In the genomic region with DNA sequence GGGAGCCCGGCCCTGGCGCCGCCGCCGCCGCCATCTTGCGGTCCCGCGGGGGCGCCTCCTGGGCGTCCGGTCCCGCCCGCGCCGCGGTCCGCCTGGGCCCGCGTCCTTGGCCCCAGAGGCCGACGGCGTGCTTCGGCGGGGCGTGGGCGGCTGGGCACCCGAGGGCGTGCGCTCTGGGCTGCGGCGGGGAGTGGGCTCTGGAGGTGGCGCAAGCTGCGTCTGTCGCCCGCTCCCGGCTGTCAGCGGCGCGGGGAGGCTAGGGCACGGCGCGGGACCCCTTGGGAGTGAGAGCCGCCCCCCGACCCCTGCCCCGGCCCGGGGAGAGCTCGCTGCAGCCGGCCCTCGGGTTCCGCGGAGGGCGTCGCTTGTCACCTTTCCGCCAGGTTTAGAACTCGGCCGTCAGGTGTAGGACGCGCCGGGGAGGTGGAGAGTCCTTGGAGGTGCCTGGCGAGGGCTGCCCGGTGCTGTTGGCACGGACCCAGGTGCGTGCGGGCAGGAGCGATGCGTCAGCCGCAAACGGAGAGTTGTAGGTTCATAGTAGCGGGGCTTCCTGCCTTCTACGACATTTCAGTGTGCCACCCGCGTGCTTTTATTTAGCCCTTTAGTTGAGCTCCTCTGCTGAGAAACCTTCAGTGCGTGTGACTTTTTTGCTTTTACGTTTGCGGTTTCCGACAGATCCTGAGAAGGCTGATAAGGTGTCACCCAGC, we compare ENCODE assay signal across 8 cellular contexts. TPM values are rescaled to one million over a fixed set of nuclear protein-coding genes. Genes with fewer than 3 reads are reported as not detected.
A peak's percentile ranks its signal among the peaks of the same experiment; 100 is the strongest.
DNase-seq lines count a peak whose midpoint lies in the region; ATAC-seq and TF ChIP-seq lines count a peak whose summit lies in the region.

No MANE protein-coding gene starts in this region.

- POLR2A ChIA-PET in CD4-positive, alpha-beta memory T cell (lab: Charles Lee; ENCODE audit: partially characterized antibody): interaction anchor here (0.7 to 3.7 kb wide), 7 partner anchors 8 to 1994 kb away, joined by 3 to 27 read pairs (median 5); partner anchors contain the start of genes ANKRD12 and NAPG

- H3K4me1 ChIP-seq in CD4-positive, alpha-beta memory T cell (ENCODE audit: insufficient read depth, low read length): peaks cover 52% of the 10 kb centered on the region
- peaks cover 15% of the 10 kb centered on the region for H3K4me1 ChIP-seq in thymus (ENCODE audit: control insufficient read depth, insufficient read depth, low read length)

- peaks cover 19 to 32% (median 25%) of the 10 kb centered on the region in 4 donors for H3K4me1 Mint-ChIP-seq in CD4-positive, alpha-beta memory T cell
- H3K4me1 Mint-ChIP-seq in osteocyte (ENCODE audit: unreplicated experiment): peaks cover 24% of the 10 kb centered on the region

- peak overlapping the region; percentile 97 for H3K27ac ChIP-seq in CD4-positive, alpha-beta memory T cell (ENCODE audit: low read depth, low read length)
- H3K27ac ChIP-seq in thymus (ENCODE audit: low read depth): peak overlapping the region; percentile 99

- no peak for TF ChIP-seq CTCF in osteocyte (IDR thresholded peaks at IDR 0.05)

- H3K36me3 Mint-ChIP-seq in CD4-positive, alpha-beta memory T cell: peaks cover 0 to 9% of the 10 kb centered on the region in 2 donors
- no peaks in the 10 kb centered on the region for H3K36me3 Mint-ChIP-seq in osteocyte (ENCODE audit: unreplicated experiment)

- no peaks in the 10 kb centered on the region for H3K27me3 ChIP-seq in CD4-positive, alpha-beta memory T cell (ENCODE audit: insufficient read depth, low read length)
- no peaks in the 10 kb centered on the region for H3K27me3 ChIP-seq in thymus (ENCODE audit: control insufficient read depth, insufficient read depth)

- peak overlapping the region; percentile 26 to 79 for H3K4me3 ChIP-seq in CD4-positive, alpha-beta memory T cell (ENCODE audit: low read length in 2 of 2)
- H3K4me3 ChIP-seq in thymus (ENCODE audit: low read length): peak overlapping the region; percentile 96

- peak overlapping the region; percentile 85 to 94 (median 92) for H3K4me3 Mint-ChIP-seq in CD4-positive, alpha-beta memory T cell
- peak overlapping the region; percentile 79 for H3K4me3 Mint-ChIP-seq in osteocyte (ENCODE audit: unreplicated experiment)

- peak overlapping the region; percentile 92 to 96 (median 95) for H3K27ac Mint-ChIP-seq in CD4-positive, alpha-beta memory T cell
- peak overlapping the region; percentile 85 for H3K27ac Mint-ChIP-seq in osteocyte (ENCODE audit: unreplicated experiment)

- peak; percentile 76 to 93 (median 79) for DNase-seq in CD4-positive, alpha-beta memory T cell
- DNase-seq in HPDE6-E6E7 (ENCODE audit: extremely low spot score) (peak; percentile 59), SHP77 (lab: John Stamatoyannopoulos, UW) (peak; percentile 7 to 39), activated gamma-delta T cell treated with Interleukin-2 at 50 U/mL for 16 hours (peak; percentile 72), globus pallidus (ENCODE audit: low spot score) (peak; percentile 52), osteocyte (ENCODE audit: extremely low spot score, unreplicated experiment) (peak; percentile 89)

- ATAC-seq in GM19463 (IDR thresholded peaks at IDR 0.05; ENCODE audit: unreplicated experiment): peak; percentile 28

- WGBS in thymus: under 1% methylated on average over 77 of the region's 77 CpGs

- H3K36me3 ChIP-seq in CD4-positive, alpha-beta memory T cell (ENCODE audit: insufficient read depth, low read length): no peaks in the 10 kb centered on the region
- no peaks in the 10 kb centered on the region for H3K36me3 ChIP-seq in thymus (ENCODE audit: control insufficient read depth, insufficient read depth)

- no peaks in the 10 kb centered on the region for H3K9me3 ChIP-seq in CD4-positive, alpha-beta memory T cell (ENCODE audit: control insufficient read depth in 1 of 2, low read length in 2 of 2)
- H3K9me3 ChIP-seq in thymus (ENCODE audit: control insufficient read depth): no peaks in the 10 kb centered on the region

- CTCF ChIA-PET in CD4-positive, alpha-beta memory T cell (lab: Charles Lee; ENCODE audit: partially characterized antibody): interaction anchor here (0.9 to 1.5 kb wide), 3 partner anchors 12 to 302 kb away, joined by 4 to 5 read pairs (median 4); no protein-coding TSS in a partner anchor

- intact Hi-C loops in CD4-positive, alpha-beta memory T cell (cut with micrococcal nuclease): loop anchor here (2.0 to 5.0 kb wide), 3 partner anchors 580 to 1938 kb away; partner anchors contain the start of genes ANKRD12, CHMP1B and TWSG1

- no peaks in the 10 kb centered on the region for H3K27me3 Mint-ChIP-seq in CD4-positive, alpha-beta memory T cell
- no peaks in the 10 kb centered on the region for H3K27me3 Mint-ChIP-seq in osteocyte (ENCODE audit: unreplicated experiment)

- H3K9me3 Mint-ChIP-seq in CD4-positive, alpha-beta memory T cell: peaks cover 0 to 2% (median 0%) of the 10 kb centered on the region in 8 donors
- no peaks in the 10 kb centered on the region for H3K9me3 Mint-ChIP-seq in osteocyte (ENCODE audit: unreplicated experiment)

RNA-seq across cellular contexts. Expression of gene VAPA, which starts 0.9 kb away (rescaled TPM):
- total RNA-seq in CD4-positive, alpha-beta memory T cell: 100 to 1,000 TPM; 113 to 116 TPM
- polyA plus RNA-seq in CD4-positive, alpha-beta memory T cell: 100 to 1,000 TPM; 206 to 280 TPM
- total RNA-seq in osteocyte: 157 and 163 TPM in 2 replicates
- 158 TPM for polyA plus RNA-seq in thymus

RNA-seq across cellular contexts. Expression of gene TXNDC2, which starts 29.0 kb away (rescaled TPM):
- not detected for total RNA-seq in CD4-positive, alpha-beta memory T cell
- not detected for polyA plus RNA-seq in CD4-positive, alpha-beta memory T cell
- 0.11 and 0.29 TPM in 2 replicates for total RNA-seq in osteocyte
- 0.02 TPM for polyA plus RNA-seq in thymus

Comparison
In these comparisons a context has a peak if more than half of its experiments do, and no peak if none do; other contexts are left out.
1. Peak in every context shown above with its lines: DNase-seq, ATAC-seq, H3K4me3 ChIP-seq and H3K27ac ChIP-seq.
2. DNase-seq: peak in every context shown above with its lines; median percentile 89 in osteocyte; 79 in CD4-positive, alpha-beta memory T cell; 72 in activated gamma-delta T cell treated with Interleukin-2 at 50 U/mL for 16 hours; 59 in HPDE6-E6E7; 52 in globus pallidus; 23 in SHP77.